In genomic region chr1:118945460-118945859, GRCh38 we compare ENCODE assay signal across 21 cellular contexts. TPM values are rescaled to one million over a fixed set of nuclear protein-coding genes. Genes with fewer than 3 reads are reported as not detected.
DNase-seq lines count a peak whose midpoint lies in the region; FAIRE-seq and TF ChIP-seq lines count a peak whose summit lies in the region.
"Had no signal": no experiment of that assay in that cellular context is flagged by ENCODE, and none has a peak within 500 bp of the region (broad histone marks: within the 10 kb centered on the region; RNA-seq: fewer than 3 reads in every experiment).

No MANE protein-coding gene starts in this region.

- H3K4me3 ChIP-seq in brain microvascular endothelial cell (ENCODE audit: low read depth, low read length) = no peak overlapping the region
- no peak overlapping the region for H3K4me3 ChIP-seq in SK-N-SH (ENCODE audit: low read depth in 2 of 2, low read length in 1 of 2)
- H3K4me3 ChIP-seq in testis = no peak overlapping the region
- H3K4me3 ChIP-seq: BLaER1 had no signal

- DNase-seq in D721Med (ENCODE audit: insufficient read length, low spot score) (no peak), HT1080 (ENCODE audit: low read depth) (peak; percentile 47), brain microvascular endothelial cell (peak; percentile 45), renal cortical epithelial cell (ENCODE audit: low read depth) (peak; percentile 86), DMS53 (lab: John Stamatoyannopoulos, UW) (no peak), SK-N-SH (no peak), testis (no peak)
- DNase-seq: activated CD4-positive, alpha-beta T cell treated with anti-CD3 and anti-CD28 coated beads, Interleukin-2, amount 50 U/mL, for 48 hours; activated naive CD4-positive, alpha-beta T cell treated with anti-CD3 and anti-CD28 coated beads, Interleukin-2, amount 50 U/mL, for 16 hours; activated T-cell treated with anti-CD3 and anti-CD28 coated beads, Interleukin-2, amount 50 U/mL, for 1 hour; dermis blood vessel endothelial cell; left ventricle myocardium superior; NCI-H1930; occipital lobe; RPMI8226; stimulated activated CD4-positive, alpha-beta T cell treated with anti-CD3 and anti-CD28 coated beads, Interleukin-4, amount 100 ng/mL, for 24 hours; substantia nigra; SW 1271 had no signal

- H3K4me1 ChIP-seq in SK-N-SH (ENCODE audit: control insufficient read depth in 1 of 2, insufficient read depth in 2 of 2, low read depth in 1 of 2, low read length in 1 of 2) (no peaks in the 10 kb centered on the region), testis (no peaks in the 10 kb centered on the region)

- WGBS in SK-N-SH (ENCODE audit: low lambda C conversion rate) = 10% methylated on average over 1 of the region's 1 CpG
- 38 to 50% methylated on average over 1 of the region's 1 CpG for WGBS in testis, 2 donors

- TF ChIP-seq POLR2A in testis (IDR thresholded peaks at IDR 0.05) = no peak

- intact Hi-C loops in testis (cut with DNase I; ENCODE audit: low total_unique reads) = no loop called here

- H3K27ac ChIP-seq in brain microvascular endothelial cell = no peak overlapping the region
- H3K27ac ChIP-seq in SK-N-SH (ENCODE audit: low read depth in 2 of 2, low read length in 1 of 2) = no peak overlapping the region
- H3K27ac ChIP-seq in testis = no peak overlapping the region
- H3K27ac ChIP-seq: BLaER1, epithelial cell of prostate had no signal

- H2AFZ ChIP-seq in SK-N-SH (ENCODE audit: low read depth) = no peak overlapping the region

- CTCF ChIA-PET in SK-N-SH (lab: Yijun Ruan, JAX) = no interaction called here

- TF ChIP-seq CTCF in D721Med (IDR thresholded peaks at IDR 0.05; ENCODE audit: insufficient read depth, missing control alignments) = peak; percentile 5
- no peak for TF ChIP-seq CTCF in brain microvascular endothelial cell (IDR thresholded peaks at IDR 0.05; ENCODE audit: low read depth, low read length, missing control alignments)
- TF ChIP-seq CTCF in SK-N-SH (IDR thresholded peaks at IDR 0.05) = no peak
- no peak for TF ChIP-seq CTCF in testis (IDR thresholded peaks at IDR 0.05)

- no peaks in the 10 kb centered on the region for H3K9me2 ChIP-seq in SK-N-SH

- FAIRE-seq in D721Med (lab: Jason Lieb, UNC) = no peak
- FAIRE-seq: GM18507 had no signal

- no peaks in the 10 kb centered on the region for H3K36me3 ChIP-seq in brain microvascular endothelial cell (replicated peaks)
- H3K36me3 ChIP-seq in SK-N-SH (replicated peaks in 1 of 2; ENCODE audit: control insufficient read depth in 1 of 2, insufficient read depth in 2 of 2, low read length in 1 of 2) = no peaks in the 10 kb centered on the region
- no peaks in the 10 kb centered on the region for H3K36me3 ChIP-seq in testis (ENCODE audit: low read depth, missing control alignments)
- H3K36me3 ChIP-seq: BLaER1 had no signal

- in situ Hi-C loops in brain microvascular endothelial cell (cut with HindIII; ENCODE audit: low pct_ligation_motif_present, low sequenced_read_pairs) = no loop called here

- no peak overlapping the region for H3K4me2 ChIP-seq in SK-N-SH
- H3K4me2 ChIP-seq: BLaER1 had no signal

- H4K20me1 ChIP-seq in SK-N-SH (ENCODE audit: insufficient read depth) = no peaks in the 10 kb centered on the region
- H4K20me1 ChIP-seq: BLaER1 had no signal

- H3K9me3 ChIP-seq in SK-N-SH = no peaks in the 10 kb centered on the region
- H3K9me3 ChIP-seq in testis = no peaks in the 10 kb centered on the region
- H3K9me3 ChIP-seq: BLaER1 had no signal

- no peak overlapping the region for H3K9ac ChIP-seq in SK-N-SH
- H3K9ac ChIP-seq: BLaER1 had no signal

- TF ChIP-seq EP300 in SK-N-SH (IDR thresholded peaks at IDR 0.05; ENCODE audit: borderline replicate concordance in 1 of 2, low read depth in 1 of 2, low read length in 1 of 2) = no peak

- POLR2A ChIA-PET in SK-N-SH (lab: Yijun Ruan, JAX) = no interaction called here

- H3K27me3 ChIP-seq in brain microvascular endothelial cell (replicated peaks) (no peaks in the 10 kb centered on the region), SK-N-SH (ENCODE audit: insufficient read depth) (peaks cover 8% of the 10 kb centered on the region; the same call in 1 of the 2 replicates), testis (no peaks in the 10 kb centered on the region)
- H3K27me3 ChIP-seq: BLaER1 had no signal

- no peaks in the 10 kb centered on the region for H3F3A ChIP-seq in SK-N-SH (replicated peaks; ENCODE audit: insufficient read depth)

- H3K79me2 ChIP-seq in SK-N-SH (ENCODE audit: insufficient read depth) = no peaks in the 10 kb centered on the region

- no peak for TF ChIP-seq RAD21 in SK-N-SH (IDR thresholded peaks at IDR 0.05; ENCODE audit: low read length)

TF ChIP-seq in SK-N-SH, 30 proteins besides CTCF, POLR2A, EP300 and RAD21:
- TF ChIP-seq JUND (IDR thresholded peaks at IDR 0.05) (no peak), TEAD4 (IDR thresholded peaks at IDR 0.05; ENCODE audit: borderline replicate concordance, insufficient read depth) (no peak), FOSL2 (IDR thresholded peaks at IDR 0.05; ENCODE audit: borderline replicate concordance, low read depth) (no peak), TAF1 (IDR thresholded peaks at IDR 0.05; ENCODE audit: borderline replicate concordance, low read depth, low read length) (no peak), IRF3 (IDR thresholded peaks at IDR 0.05; ENCODE audit: low read depth, low read length) (no peak), CHD2 (IDR thresholded peaks at IDR 0.05; ENCODE audit: low read length, partially characterized antibody) (no peak), REST (IDR thresholded peaks at IDR 0.05; ENCODE audit: low read depth, low read length) (no peak), MEF2A (IDR thresholded peaks at IDR 0.05; ENCODE audit: borderline replicate concordance, low read depth) (no peak), POLR2AphosphoS5 (IDR thresholded peaks at IDR 0.05; ENCODE audit: low read depth, low read length) (no peak), YY1 (IDR thresholded peaks at IDR 0.05; ENCODE audit: low read depth) (no peak), NFIC (IDR thresholded peaks at IDR 0.05; ENCODE audit: borderline replicate concordance) (no peak), EZH2phosphoT487 (IDR thresholded peaks at IDR 0.05; ENCODE audit: borderline replicate concordance, low read depth) (no peak), FOXM1 (IDR thresholded peaks at IDR 0.05; ENCODE audit: low read depth) (no peak)

RNA-seq across cellular contexts. Expression of gene TBX15, which starts 42.7 kb away (rescaled TPM):
- total RNA-seq in HT1080 (2014; rRNA removed; shearing (Covaris generic)) = 0.03 and 0.20 TPM in 2 replicates
- 0.11 and 0.20 TPM in 2 replicates for polyA plus RNA-seq in HT1080 (2015; cell fraction: cytosol; rRNA removed)
- polyA plus RNA-seq in HT1080 (2015; cell fraction: nucleus; rRNA removed) = 0.15 and 0.67 TPM in 2 replicates
- 0.87 and 0.89 TPM in 2 replicates for total RNA-seq in renal cortical epithelial cell
- polyA plus RNA-seq in SK-N-SH (2012; rRNA removed) = 0.02 TPM in 1 of 2 replicates, not detected in the other
- 0.01 TPM in 1 of 2 replicates, not detected in the other for polyA plus RNA-seq in SK-N-SH (2012; cell fraction: cytosol; rRNA removed)
- polyA plus RNA-seq in SK-N-SH (2012; cell fraction: nucleus; rRNA removed) = 0.01 TPM in 1 of 2 replicates, not detected in the other
- total RNA-seq in testis = under 1 TPM; 0.63 to 0.74 TPM
- polyA plus RNA-seq in testis (ENCODE audit: insufficient read depth, low read depth, low replicate concordance) = 1.5 TPM
- total RNA-seq: dermis blood vessel endothelial cell had no signal

Comparison
In these comparisons a context has a peak if more than half of its experiments do, and no peak if none do; other contexts are left out.
1. DNase-seq: peak in HT1080 (single experiment), brain microvascular endothelial cell (single experiment) and renal cortical epithelial cell (single experiment); none in D721Med (single experiment), DMS53 (single experiment), SK-N-SH (single experiment) and testis (single experiment).